8 cellular contexts compared by ENCODE assay signal in genomic region chr5:54013556-54014157, GRCh38.
A peak's percentile ranks its signal among the peaks of the same experiment; 100 is the strongest.
DNase-seq lines count a peak whose midpoint lies in the region; FAIRE-seq and TF ChIP-seq lines count a peak whose summit lies in the region.

No MANE protein-coding gene starts in this region.

- H3K4me3 ChIP-seq in keratinocyte (ENCODE audit: control insufficient read depth in 2 of 3, extremely low read depth in 1 of 3, insufficient read depth in 2 of 3, low read depth in 1 of 3, low read length in 3 of 3): no peak overlapping the region

- TF ChIP-seq CTCF in keratinocyte (optimal IDR thresholded peaks at IDR 0.05 in 1 of 3, IDR thresholded peaks at IDR 0.05 in 1 of 3, conservative IDR thresholded peaks at IDR 0.05 in 1 of 3; ENCODE audit: extremely low read depth in 1 of 3, insufficient read depth in 2 of 3, low read length in 3 of 3): no peak

- peak; percentile 89 for FAIRE-seq in keratinocyte (lab: Jason Lieb, UNC)

- H3K4me1 ChIP-seq in keratinocyte (ENCODE audit: control insufficient read depth, extremely low read depth, insufficient read depth, low read length): peaks cover 2% of the 10 kb centered on the region

- H3K79me2 ChIP-seq in keratinocyte (ENCODE audit: control insufficient read depth, insufficient read depth, low read length): no peaks in the 10 kb centered on the region

- DNase-seq in 8988T: peak; percentile 7
- peak; percentile 17 for DNase-seq in HK-2 (ENCODE audit: unreplicated experiment)
- DNase-seq in activated T-cell treated with anti-CD3 and anti-CD28 coated beads for 48 hours (ENCODE audit: low read depth): peak; percentile 33
- peak; percentile 38 for DNase-seq in keratinocyte (ENCODE audit: low read depth, low spot score)
- DNase-seq in NCI-H1417 treated with DMSO at 0.1 percent for 48 hours (lab: John Stamatoyannopoulos, UW): no peak
- DNase-seq in superior temporal gyrus (ENCODE audit: extremely low spot score): no peak
- DNase-seq in KG1 (lab: John Stamatoyannopoulos, UW): no peak
- no peak for DNase-seq in DMS153 (lab: John Stamatoyannopoulos, UW)

- H3K9me3 ChIP-seq in keratinocyte (ENCODE audit: control insufficient read depth, low read depth, low read length): no peaks in the 10 kb centered on the region

- H3K4me2 ChIP-seq in keratinocyte (ENCODE audit: control insufficient read depth, extremely low read depth, insufficient read depth, low read depth, low read length): no peak overlapping the region

- H3K9me1 ChIP-seq in keratinocyte (ENCODE audit: control insufficient read depth, extremely low read depth, insufficient read depth, low read length): no peaks in the 10 kb centered on the region

- peak overlapping the region; percentile 8 for H3K27ac ChIP-seq in keratinocyte (ENCODE audit: control insufficient read depth, insufficient read depth, low read length)

- H4K20me1 ChIP-seq in keratinocyte (ENCODE audit: control insufficient read depth, extremely low read depth, insufficient read depth, low read length): no peaks in the 10 kb centered on the region

- H3K36me3 ChIP-seq in keratinocyte (ENCODE audit: control insufficient read depth in 2 of 2, extremely low read depth in 1 of 2, insufficient read depth in 2 of 2, low read length in 2 of 2): no peaks in the 10 kb centered on the region

- H3K9ac ChIP-seq in keratinocyte (ENCODE audit: control insufficient read depth, extremely low read depth, insufficient read depth, low read length): no peak overlapping the region

- dilution Hi-C loops in keratinocyte (cut with MboI; ENCODE audit: extremely low pct_ligation_motif_present, low sequenced_read_pairs): no loop called here

- no peaks in the 10 kb centered on the region for H3K27me3 ChIP-seq in keratinocyte (ENCODE audit: control insufficient read depth, extremely low read depth, insufficient read depth, low read length)

- no peak overlapping the region for H2AFZ ChIP-seq in keratinocyte (ENCODE audit: control insufficient read depth, low read length)

Comparison
In these comparisons a context has a peak if more than half of its experiments do, and no peak if none do; other contexts are left out.
1. DNase-seq: peak in 8988T (single experiment), HK-2 (single experiment), activated T-cell treated with anti-CD3 and anti-CD28 coated beads for 48 hours (single experiment) and keratinocyte (single experiment); none in NCI-H1417 treated with DMSO at 0.1 percent for 48 hours (single experiment), superior temporal gyrus (single experiment), KG1 (single experiment) and DMS153 (single experiment).